Comparison of ENCODE assay signal across 19 cellular contexts in genomic region chr2:192005214-192005613, GRCh38.
"Had no signal": no experiment of that assay in that cellular context is flagged by ENCODE, and none has a peak within 500 bp of the region (broad histone marks: within the 10 kb centered on the region; RNA-seq: fewer than 3 reads in every experiment).

No MANE protein-coding gene starts in this region.

- H3K4me1 ChIP-seq: tibial artery had no signal

- H3K36me3 ChIP-seq: heart right ventricle, tibial artery had no signal

- DNase-seq: activated CD4-positive, alpha-beta memory T cell treated with anti-CD3 and anti-CD28 coated beads for 36 hours; activated CD4-positive, alpha-beta T cell treated with anti-CD3 and anti-CD28 coated beads for 48 hours; activated effector memory CD4-positive, alpha-beta T cell treated with anti-CD3 and anti-CD28 coated beads, Interleukin-2, amount 50 U/mL, for 16 hours; activated naive CD4-positive, alpha-beta T cell treated with anti-CD3 and anti-CD28 coated beads, Interleukin-2, amount 10 ng/mL, durations not matched to agents 7 days and 5 days; activated T-cell treated with anti-CD3 and anti-CD28 coated beads for 4 hours; amygdala; cortex of kidney; heart right ventricle; islet precursor cell; left colon; naive B cell; small intestine; stimulated activated CD4-positive, alpha-beta T cell treated with anti-CD3 and anti-CD28 coated beads, Interleukin-2, amount 100 ng/mL, for 24 hours; stimulated activated naive CD8-positive, alpha-beta T cell treated with anti-CD3 and anti-CD28 coated beads, Interleukin-15, amount 100 ng/mL, for 72 hours; T-helper 9 cell; tibial artery had no signal

- H3K27ac ChIP-seq: epithelial cell of prostate, heart right ventricle, tibial artery had no signal

- ATAC-seq: heart right ventricle; left colon; sciatic nerve; stimulated activated effector memory CD8-positive, alpha-beta T cell treated with anti-CD3 and anti-CD28 coated beads, Interleukin-12 subunit alpha, Interleukin-12 subunit beta, amount 100 ng/mL, for 72 hours; stimulated activated naive CD8-positive, alpha-beta T cell treated with anti-CD3 and anti-CD28 coated beads, Interleukin-15, amount 100 ng/mL, for 72 hours had no signal

- H3K27me3 ChIP-seq: heart right ventricle, tibial artery had no signal

- H3K4me3 ChIP-seq: heart right ventricle, tibial artery had no signal
